ENCODE assay signal across 2 cellular contexts in the genomic region with DNA sequence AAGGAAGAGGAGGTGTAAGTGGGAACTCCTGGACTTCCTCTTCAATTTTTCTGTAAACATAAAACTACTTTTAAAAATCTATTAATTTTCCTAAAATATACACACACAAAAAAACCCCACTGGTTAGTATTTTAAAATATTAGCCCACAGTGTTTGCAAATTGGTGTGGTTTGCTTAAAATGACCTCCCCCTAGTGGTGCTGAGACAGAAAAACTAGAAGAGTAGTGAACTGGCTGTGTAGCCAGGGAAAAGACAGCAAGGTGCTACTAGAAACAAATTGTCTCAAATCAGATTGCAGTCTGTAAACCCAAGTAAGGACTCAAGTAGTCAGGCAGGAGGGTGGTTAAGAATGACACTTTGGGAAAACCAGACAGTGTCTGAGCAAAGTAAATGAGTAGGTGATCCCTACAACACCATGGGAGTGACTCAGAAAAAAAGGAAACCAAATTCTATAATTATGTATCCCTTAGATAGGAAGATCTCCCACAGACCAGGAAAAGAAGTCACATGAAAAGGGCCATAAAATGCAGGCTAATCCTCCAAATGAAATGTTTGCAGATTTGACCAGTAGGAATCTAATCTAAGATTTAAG.
TF ChIP-seq lines count a peak whose summit lies in the region.

No MANE protein-coding gene starts in this region.

TF ChIP-seq in SK-N-SH treated with all-trans-retinoic acid at 6 μM for 48 hours, 23 proteins besides CTCF, POLR2A, EP300 and RAD21 (continued from another document):
- TF ChIP-seq, protein P1, sequence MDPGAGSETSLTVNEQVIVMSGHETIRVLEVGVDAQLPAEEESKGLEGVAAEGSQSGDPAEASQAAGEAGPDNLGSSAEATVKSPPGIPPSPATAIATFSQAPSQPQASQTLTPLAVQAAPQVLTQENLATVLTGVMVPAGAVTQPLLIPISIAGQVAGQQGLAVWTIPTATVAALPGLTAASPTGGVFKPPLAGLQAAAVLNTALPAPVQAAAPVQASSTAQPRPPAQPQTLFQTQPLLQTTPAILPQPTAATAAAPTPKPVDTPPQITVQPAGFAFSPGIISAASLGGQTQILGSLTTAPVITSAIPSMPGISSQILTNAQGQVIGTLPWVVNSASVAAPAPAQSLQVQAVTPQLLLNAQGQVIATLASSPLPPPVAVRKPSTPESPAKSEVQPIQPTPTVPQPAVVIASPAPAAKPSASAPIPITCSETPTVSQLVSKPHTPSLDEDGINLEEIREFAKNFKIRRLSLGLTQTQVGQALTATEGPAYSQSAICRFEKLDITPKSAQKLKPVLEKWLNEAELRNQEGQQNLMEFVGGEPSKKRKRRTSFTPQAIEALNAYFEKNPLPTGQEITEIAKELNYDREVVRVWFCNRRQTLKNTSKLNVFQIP (CRISPR knock-in tag; IDR thresholded peaks at IDR 0.05; ENCODE audit: borderline replicate concordance, low read depth) = no peak
- TF ChIP-seq ZFP30 (CRISPR knock-in tag; IDR thresholded peaks at IDR 0.05) (no peak), ISL1 (CRISPR knock-in tag; IDR thresholded peaks at IDR 0.05) (no peak), TSHZ2 (CRISPR knock-in tag; IDR thresholded peaks at IDR 0.05) (no peak), RARB (CRISPR knock-in tag; IDR thresholded peaks at IDR 0.05) (no peak), ZC3H10 (CRISPR knock-in tag; IDR thresholded peaks at IDR 0.05) (no peak), GLIS3 (CRISPR knock-in tag; IDR thresholded peaks at IDR 0.05) (no peak), CSRNP3 (CRISPR knock-in tag; IDR thresholded peaks at IDR 0.05) (no peak), PPARA (CRISPR knock-in tag; IDR thresholded peaks at IDR 0.05; ENCODE audit: borderline replicate concordance) (no peak), ESRRG (CRISPR knock-in tag; IDR thresholded peaks at IDR 0.05) (no peak), SNAI2 (CRISPR knock-in tag; IDR thresholded peaks at IDR 0.05) (no peak), OSR1 (CRISPR knock-in tag; IDR thresholded peaks at IDR 0.05) (no peak)
- TF ChIP-seq, protein P2, sequence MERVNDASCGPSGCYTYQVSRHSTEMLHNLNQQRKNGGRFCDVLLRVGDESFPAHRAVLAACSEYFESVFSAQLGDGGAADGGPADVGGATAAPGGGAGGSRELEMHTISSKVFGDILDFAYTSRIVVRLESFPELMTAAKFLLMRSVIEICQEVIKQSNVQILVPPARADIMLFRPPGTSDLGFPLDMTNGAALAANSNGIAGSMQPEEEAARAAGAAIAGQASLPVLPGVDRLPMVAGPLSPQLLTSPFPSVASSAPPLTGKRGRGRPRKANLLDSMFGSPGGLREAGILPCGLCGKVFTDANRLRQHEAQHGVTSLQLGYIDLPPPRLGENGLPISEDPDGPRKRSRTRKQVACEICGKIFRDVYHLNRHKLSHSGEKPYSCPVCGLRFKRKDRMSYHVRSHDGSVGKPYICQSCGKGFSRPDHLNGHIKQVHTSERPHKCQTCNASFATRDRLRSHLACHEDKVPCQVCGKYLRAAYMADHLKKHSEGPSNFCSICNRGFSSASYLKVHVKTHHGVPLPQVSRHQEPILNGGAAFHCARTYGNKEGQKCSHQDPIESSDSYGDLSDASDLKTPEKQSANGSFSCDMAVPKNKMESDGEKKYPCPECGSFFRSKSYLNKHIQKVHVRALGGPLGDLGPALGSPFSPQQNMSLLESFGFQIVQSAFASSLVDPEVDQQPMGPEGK (CRISPR knock-in tag; IDR thresholded peaks at IDR 0.05; ENCODE audit: borderline replicate concordance) = no peak

TF ChIP-seq in HepG2, 621 proteins besides CTCF, POLR2A, EP300 and RAD21 (continued from another document):
- TF ChIP-seq ZNF280D (CRISPR knock-in tag; IDR thresholded peaks at IDR 0.05) (no peak), SMC3 (IDR thresholded peaks at IDR 0.05; ENCODE audit: low read length) (0 out of 2 replicates have a peak, but pooled peaks have one; percentile 13), TRIM24 (CRISPR knock-in tag; IDR thresholded peaks at IDR 0.05) (no peak)
